8 cellular contexts compared by ENCODE assay signal in the genomic region with DNA sequence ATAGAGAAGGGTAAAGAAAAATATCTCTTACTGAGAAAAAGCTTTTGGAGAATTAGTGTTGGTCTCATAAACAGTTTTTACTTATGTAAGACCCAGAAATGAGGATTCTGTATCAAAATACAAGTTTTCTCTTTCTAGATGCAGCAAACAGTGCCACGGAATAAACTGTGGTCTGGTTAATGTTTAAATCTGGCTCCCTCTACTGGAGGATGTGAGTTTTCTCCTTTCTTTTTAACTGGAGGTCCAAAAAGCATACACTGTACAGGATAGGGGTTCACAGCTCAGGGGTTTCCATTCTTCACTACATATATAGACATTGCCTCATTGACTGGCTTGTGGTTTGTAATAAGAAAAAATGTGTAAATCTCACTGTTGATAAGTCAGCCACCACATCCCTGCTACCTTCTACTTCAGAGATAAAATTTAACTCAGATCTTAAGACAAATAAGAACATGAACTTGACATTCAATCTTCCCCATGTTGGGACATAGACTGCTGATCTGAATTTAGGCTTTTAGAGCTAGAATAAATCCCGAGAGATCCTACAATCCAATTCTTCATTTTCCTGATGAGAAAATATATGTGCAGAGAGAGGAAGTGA.
DNase-seq lines count a peak whose midpoint lies in the region; ATAC-seq and TF ChIP-seq lines count a peak whose summit lies in the region.

No MANE protein-coding gene starts in this region.

- H3K4me3 ChIP-seq in right cardiac atrium (ENCODE audit: low read length) = no peak overlapping the region
- H3K4me3 ChIP-seq in smooth muscle cell = no peak overlapping the region

- intact Hi-C loops in right cardiac atrium (cut with DNase I) = loop anchor here (5.0 to 10.0 kb wide), 2 partner anchors 495 to 497 kb away; no protein-coding TSS in a partner anchor

- H3K4me1 ChIP-seq in right cardiac atrium (ENCODE audit: control insufficient read depth, insufficient read depth, low read length) = no peaks in the 10 kb centered on the region
- H3K4me1 ChIP-seq in smooth muscle cell (ENCODE audit: low read depth) = no peaks in the 10 kb centered on the region

- peak overlapping the region; percentile 13 for H2AFZ ChIP-seq in smooth muscle cell (ENCODE audit: low read depth)

- CTCF ChIA-PET in activated naive CD4-positive, alpha-beta T cell treated with anti-CD3 and anti-CD28 coated beads, Interleukin-2, amount 10 ng/mL, durations not matched to agents 7 days and 5 days (lab: Charles Lee) = interaction anchor here (1.0 to 3.4 kb wide), 9 partner anchors 8 to 498 kb away, joined by 3 to 35 read pairs (median 5); a partner anchor contains a TSS

- no peaks in the 10 kb centered on the region for H3K27me3 ChIP-seq in right cardiac atrium (ENCODE audit: control insufficient read depth, insufficient read depth)
- no peaks in the 10 kb centered on the region for H3K27me3 ChIP-seq in smooth muscle cell (ENCODE audit: low read depth)

- H3F3A ChIP-seq in smooth muscle cell (ENCODE audit: low read depth) = no peaks in the 10 kb centered on the region

- H3K4me1 Mint-ChIP-seq in activated naive CD4-positive, alpha-beta T cell treated with anti-CD3 and anti-CD28 coated beads, Interleukin-2, amount 10 ng/mL, durations not matched to agents 7 days and 5 days = no peaks in the 10 kb centered on the region

- ATAC-seq in GM18907 (IDR thresholded peaks at IDR 0.05; ENCODE audit: unreplicated experiment) = peak; percentile 92
- ATAC-seq in HG03108 (IDR thresholded peaks at IDR 0.05; ENCODE audit: unreplicated experiment) = peak; percentile 74
- ATAC-seq in right cardiac atrium = peak; percentile 79 to 80

- TF ChIP-seq CTCF in smooth muscle cell (IDR thresholded peaks at IDR 0.05; ENCODE audit: borderline replicate concordance, insufficient read depth, poor library complexity, severe bottlenecking) = peak; percentile 75

- no peak overlapping the region for H3K4me2 ChIP-seq in smooth muscle cell

- H3K27ac ChIP-seq in right cardiac atrium (ENCODE audit: low read length) = no peak overlapping the region
- no peak overlapping the region for H3K27ac ChIP-seq in smooth muscle cell (ENCODE audit: low read depth)

- no peaks in the 10 kb centered on the region for H4K20me1 ChIP-seq in smooth muscle cell (ENCODE audit: low read depth)

- no peaks in the 10 kb centered on the region for H3K9me3 Mint-ChIP-seq in activated naive CD4-positive, alpha-beta T cell treated with anti-CD3 and anti-CD28 coated beads, Interleukin-2, amount 10 ng/mL, durations not matched to agents 7 days and 5 days

- H3K27me3 Mint-ChIP-seq in activated naive CD4-positive, alpha-beta T cell treated with anti-CD3 and anti-CD28 coated beads, Interleukin-2, amount 10 ng/mL, durations not matched to agents 7 days and 5 days = peaks cover 11% of the 10 kb centered on the region

- no peak overlapping the region for H3K4me3 Mint-ChIP-seq in activated naive CD4-positive, alpha-beta T cell treated with anti-CD3 and anti-CD28 coated beads, Interleukin-2, amount 10 ng/mL, durations not matched to agents 7 days and 5 days

- 9% methylated on average over 2 of the region's 2 CpGs for WGBS in right cardiac atrium
- 20% methylated on average over 2 of the region's 2 CpGs for WGBS in smooth muscle cell (ENCODE audit: low lambda C conversion rate)

- peak; percentile 48 for DNase-seq in COR-L47 (lab: John Stamatoyannopoulos, UW)
- peak; percentile 64 for DNase-seq in NCI-H2196 (lab: John Stamatoyannopoulos, UW; ENCODE audit: unreplicated experiment)
- peak; percentile 61 for DNase-seq in amniotic epithelial cell (ENCODE audit: low read depth)
- DNase-seq in right cardiac atrium = no peak
- DNase-seq in smooth muscle cell (lab: John Stamatoyannopoulos, UW; ENCODE audit: unreplicated experiment) = no peak
- no peak for DNase-seq in activated naive CD4-positive, alpha-beta T cell treated with anti-CD3 and anti-CD28 coated beads, Interleukin-2, amount 10 ng/mL, durations not matched to agents 7 days and 5 days

- H3K79me2 ChIP-seq in smooth muscle cell (ENCODE audit: low read depth) = no peaks in the 10 kb centered on the region

- no peaks in the 10 kb centered on the region for H3K36me3 ChIP-seq in smooth muscle cell (ENCODE audit: low read depth)

- H3K9ac ChIP-seq in smooth muscle cell (ENCODE audit: low read depth) = no peak overlapping the region

- H3K9me3 ChIP-seq in right cardiac atrium (ENCODE audit: control insufficient read depth, low read length) (no peaks in the 10 kb centered on the region), smooth muscle cell (replicated peaks; ENCODE audit: low read depth) (no peaks in the 10 kb centered on the region)

- H3K36me3 Mint-ChIP-seq in activated naive CD4-positive, alpha-beta T cell treated with anti-CD3 and anti-CD28 coated beads, Interleukin-2, amount 10 ng/mL, durations not matched to agents 7 days and 5 days = no peaks in the 10 kb centered on the region

- H3K27ac Mint-ChIP-seq in activated naive CD4-positive, alpha-beta T cell treated with anti-CD3 and anti-CD28 coated beads, Interleukin-2, amount 10 ng/mL, durations not matched to agents 7 days and 5 days = no peak overlapping the region

Comparison
In these comparisons a context has a peak if more than half of its experiments do, and no peak if none do; other contexts are left out.
1. DNase-seq: peak in COR-L47 (single experiment), NCI-H2196 (single experiment) and amniotic epithelial cell (single experiment); none in right cardiac atrium (0 of 3), smooth muscle cell (single experiment) and activated naive CD4-positive, alpha-beta T cell treated with anti-CD3 and anti-CD28 coated beads, Interleukin-2, amount 10 ng/mL, durations not matched to agents 7 days and 5 days (single experiment).
2. Peak in every context shown above with its lines, with median percentiles within 50 percentile points of each other: ATAC-seq.